In the genomic region with DNA sequence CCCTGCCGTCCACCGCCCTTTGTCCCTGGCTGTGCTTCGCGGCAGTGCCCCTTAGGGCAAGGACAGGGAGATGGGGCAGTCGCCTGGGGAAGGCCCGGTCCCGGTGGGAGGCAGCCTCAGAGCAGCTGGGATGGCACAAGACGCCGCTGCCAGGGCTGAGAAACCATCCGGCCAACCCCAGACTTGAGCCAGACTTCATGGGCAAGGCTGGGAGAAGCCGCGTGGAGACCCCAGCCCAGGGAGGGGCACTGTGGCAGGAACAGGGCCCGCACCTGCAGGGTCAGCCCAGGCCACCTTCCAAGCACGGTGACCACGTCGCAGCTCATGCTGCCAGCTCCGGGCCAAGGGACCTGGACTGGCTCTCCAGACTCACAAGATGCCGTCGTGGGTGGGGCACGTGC, we compare ENCODE assay signal across 18 cellular contexts.
DNase-seq lines count a peak whose midpoint lies in the region; ATAC-seq and TF ChIP-seq lines count a peak whose summit lies in the region.
"Had no signal": no experiment of that assay in that cellular context is flagged by ENCODE, and none has a peak within 500 bp of the region (broad histone marks: within the 10 kb centered on the region; RNA-seq: fewer than 3 reads in every experiment).

No MANE protein-coding gene starts in this region.

- H3K9me3 Mint-ChIP-seq in endodermal cell: no peaks in the 10 kb centered on the region
- H3K9me3 Mint-ChIP-seq: CD4-positive, CD25-positive, alpha-beta regulatory T cell had no signal

- no peak overlapping the region for H2AFZ ChIP-seq in osteoblast (ENCODE audit: low read length)

- H3K4me3 Mint-ChIP-seq in endodermal cell: no peak overlapping the region

- H3K4me1 Mint-ChIP-seq in endodermal cell: no peaks in the 10 kb centered on the region

- no peak overlapping the region for H3K27ac Mint-ChIP-seq in endodermal cell

- peaks cover 10% of the 10 kb centered on the region for H3K36me3 Mint-ChIP-seq in endodermal cell (ENCODE audit: low read depth)

- WGBS in endodermal cell (ENCODE audit: insufficient coverage in 1 of 2, insufficient read length in 1 of 2), 2 experiments: 91 to 93% methylated on average over 11 to 20 of the region's 20 CpGs

- intact Hi-C loops in Right ventricle myocardium superior (cut with DNase I): no loop called here
- intact Hi-C loops in left cardiac atrium (cut with DNase I): no loop called here
- intact Hi-C loops in upper lobe of right lung (cut with DNase I): no loop called here

- DNase-seq in Right ventricle myocardium superior: peak; percentile 36
- DNase-seq in left cardiac atrium: no peak
- no peak for DNase-seq in endodermal cell
- peak; percentile 75 for DNase-seq in osteoblast (ENCODE audit: insufficient read length, low spot score, missing footprints)
- DNase-seq in upper lobe of right lung: peak; percentile 45
- no peak for DNase-seq in stimulated activated CD4-positive, alpha-beta T cell treated with anti-CD3 and anti-CD28 coated beads, Interleukin-4, amount 100 ng/mL, for 1 hour
- no peak for DNase-seq in SKM-1 (lab: John Stamatoyannopoulos, UW; ENCODE audit: unreplicated experiment)
- DNase-seq: Calu3; CD4-positive, CD25-positive, alpha-beta regulatory T cell; DMS53; MM.1S; NCI-H1092 treated with DMSO at 0.1 percent for 48 hours; NCI-H2081 treated with DMSO at 0.1 percent for 48 hours; NCI-H510A treated with DMSO at 0.1 percent for 48 hours; SHP77 treated with DMSO at 0.1 percent for 48 hours had no signal

- no peak for ATAC-seq in Right ventricle myocardium superior (ENCODE audit: poor library complexity)
- ATAC-seq in left cardiac atrium: no peak
- ATAC-seq in upper lobe of right lung: no peak
- ATAC-seq in GM21528 (IDR thresholded peaks at IDR 0.05; ENCODE audit: low FRiP score, unreplicated experiment): no peak
- ATAC-seq: HepG2 had no signal

- H3K79me2 ChIP-seq in osteoblast (ENCODE audit: insufficient read depth, low read length): no peaks in the 10 kb centered on the region

- no peaks in the 10 kb centered on the region for H3K4me1 ChIP-seq in endodermal cell (ENCODE audit: control insufficient read depth, insufficient read depth, low read length)
- H3K4me1 ChIP-seq in osteoblast (ENCODE audit: insufficient read depth, low read length): peaks cover 4% of the 10 kb centered on the region
- no peaks in the 10 kb centered on the region for H3K4me1 ChIP-seq in upper lobe of right lung

- H3K9me3 ChIP-seq in endodermal cell (ENCODE audit: control insufficient read depth, low read length) (no peaks in the 10 kb centered on the region), osteoblast (ENCODE audit: low read depth, low read length) (peaks cover 2% of the 10 kb centered on the region), upper lobe of right lung (no peaks in the 10 kb centered on the region)

- H3K27me3 ChIP-seq in endodermal cell (ENCODE audit: control insufficient read depth, insufficient read depth, low read length, poor library complexity, severe bottlenecking): no peaks in the 10 kb centered on the region
- no peaks in the 10 kb centered on the region for H3K27me3 ChIP-seq in osteoblast (ENCODE audit: insufficient read depth, low read length)
- no peaks in the 10 kb centered on the region for H3K27me3 ChIP-seq in upper lobe of right lung

- no peak overlapping the region for H3K4me2 ChIP-seq in osteoblast (ENCODE audit: insufficient read depth, low read length)
- H3K4me2 ChIP-seq: KMS-11 had no signal

- H4K20me1 ChIP-seq in osteoblast (ENCODE audit: insufficient read depth, low read length): no peaks in the 10 kb centered on the region

- H3K27me3 Mint-ChIP-seq in endodermal cell (ENCODE audit: insufficient read depth): no peaks in the 10 kb centered on the region
- H3K27me3 Mint-ChIP-seq: CD4-positive, CD25-positive, alpha-beta regulatory T cell had no signal

- peak overlapping the region; percentile 16 for H3K27ac ChIP-seq in endodermal cell (ENCODE audit: low read depth, low read length)
- no peak overlapping the region for H3K27ac ChIP-seq in osteoblast (ENCODE audit: low read depth, low read length)
- H3K27ac ChIP-seq in upper lobe of right lung: no peak overlapping the region
- H3K27ac ChIP-seq: KMS-11 had no signal

- TF ChIP-seq CTCF in endodermal cell (conservative IDR thresholded peaks at IDR 0.05) (no peak), osteoblast (IDR thresholded peaks at IDR 0.05; ENCODE audit: extremely low read depth, low read depth, low read length) (no peak), upper lobe of right lung (IDR thresholded peaks at IDR 0.05) (no peak)

- H3K9ac ChIP-seq in endodermal cell (ENCODE audit: extremely low read depth, low read length, poor library complexity, severe bottlenecking): no peak overlapping the region
- H3K9ac ChIP-seq: KMS-11 had no signal

- H3K4me3 ChIP-seq in endodermal cell (ENCODE audit: low read length): no peak overlapping the region
- H3K4me3 ChIP-seq in osteoblast (ENCODE audit: insufficient read depth, low read length): no peak overlapping the region
- no peak overlapping the region for H3K4me3 ChIP-seq in upper lobe of right lung

- H3K36me3 ChIP-seq in endodermal cell (ENCODE audit: control insufficient read depth, insufficient read depth, low read length) (no peaks in the 10 kb centered on the region), osteoblast (ENCODE audit: insufficient read depth, low read length) (no peaks in the 10 kb centered on the region), upper lobe of right lung (peaks cover 5% of the 10 kb centered on the region)

Comparison
In these comparisons a context has a peak if more than half of its experiments do, and no peak if none do; other contexts are left out.
1. DNase-seq: peak in Right ventricle myocardium superior (single experiment), osteoblast (single experiment) and upper lobe of right lung (single experiment); none in left cardiac atrium (single experiment), endodermal cell (single experiment), stimulated activated CD4-positive, alpha-beta T cell treated with anti-CD3 and anti-CD28 coated beads, Interleukin-4, amount 100 ng/mL, for 1 hour (single experiment) and SKM-1 (single experiment).